In the genomic region with DNA sequence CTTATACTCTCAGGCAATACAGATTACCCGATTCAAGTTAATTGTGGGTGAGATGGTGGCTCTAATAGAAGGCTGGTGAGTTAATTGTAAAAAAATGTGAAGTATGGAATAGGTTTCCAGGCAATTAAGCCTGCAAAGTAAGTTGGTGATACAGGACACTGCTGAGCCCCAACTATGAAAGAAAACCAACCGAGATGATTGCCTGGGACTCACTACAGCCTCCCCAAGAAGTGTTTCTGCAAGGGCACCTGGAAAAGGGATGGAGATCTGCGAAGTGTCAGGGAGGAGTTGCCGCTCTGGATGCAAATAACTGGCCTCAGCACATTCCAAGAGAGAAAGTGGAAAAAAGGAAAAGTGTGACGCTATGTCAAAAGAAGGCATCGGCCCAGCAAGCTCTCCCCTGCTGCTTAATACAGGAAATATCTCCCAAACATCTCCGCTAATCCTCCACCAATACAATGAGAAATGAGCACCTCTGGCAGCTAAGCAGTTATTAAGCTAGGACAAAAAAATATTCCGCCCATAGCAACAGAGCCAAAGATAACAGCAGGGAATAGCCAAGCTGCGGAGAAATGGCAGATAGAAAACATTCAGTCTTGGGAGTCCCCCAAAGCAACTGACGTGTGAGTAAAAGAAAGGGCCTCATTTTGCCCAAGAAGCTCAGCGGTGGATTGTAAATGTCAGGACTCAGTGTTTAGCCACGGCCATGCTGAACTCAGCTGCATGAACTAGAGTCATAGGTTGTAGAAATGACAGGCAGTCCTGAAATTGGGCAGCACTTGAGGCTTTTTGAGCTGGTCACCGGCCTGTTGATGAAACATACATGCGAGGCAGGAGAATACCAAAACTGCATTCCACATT, we compare ENCODE assay signal across 10 cellular contexts.
A peak's percentile ranks its signal among the peaks of the same experiment; 100 is the strongest.
DNase-seq lines count a peak whose midpoint lies in the region; ATAC-seq, FAIRE-seq and TF ChIP-seq lines count a peak whose summit lies in the region.
"Had no signal": no experiment of that assay in that cellular context is flagged by ENCODE, and none has a peak within 500 bp of the region (broad histone marks: within the 10 kb centered on the region; RNA-seq: fewer than 3 reads in every experiment).

No MANE protein-coding gene starts in this region.

- CTCF ChIA-PET in activated CD8-positive, alpha-beta T cell treated with anti-CD3 and anti-CD28 coated beads, Interleukin-2, amount 10 ng/mL, durations not matched to agents 7 days and 5 days (lab: Charles Lee) = no interaction called here

- no peaks in the 10 kb centered on the region for H3K27me3 ChIP-seq in GM23248 (replicated peaks; ENCODE audit: insufficient read depth)
- H3K27me3 ChIP-seq in hepatocyte = no peaks in the 10 kb centered on the region
- peaks cover 0 to 9% (median 0%) of the 10 kb centered on the region in 45 donors for H3K27me3 ChIP-seq in dorsolateral prefrontal cortex

- peaks cover 34% of the 10 kb centered on the region for H3F3A ChIP-seq in GM23248 (ENCODE audit: insufficient read depth)

- H2AFZ ChIP-seq in GM23248 = peak overlapping the region; percentile 47
- H2AFZ ChIP-seq in hepatocyte = no peak overlapping the region

- H3K79me2 ChIP-seq in GM23248 (ENCODE audit: insufficient read depth) (no peaks in the 10 kb centered on the region), hepatocyte (no peaks in the 10 kb centered on the region)

- no peak for TF ChIP-seq POLR2A in GM12892 (IDR thresholded peaks at IDR 0.05; ENCODE audit: low read depth, low read length)

- H3K36me3 Mint-ChIP-seq in activated CD8-positive, alpha-beta T cell treated with anti-CD3 and anti-CD28 coated beads, Interleukin-2, amount 10 ng/mL, durations not matched to agents 7 days and 5 days (ENCODE audit: low read depth) = no peaks in the 10 kb centered on the region

- no peaks in the 10 kb centered on the region for H4K20me1 ChIP-seq in GM23248 (ENCODE audit: insufficient read depth)
- H4K20me1 ChIP-seq in hepatocyte (ENCODE audit: insufficient read depth, poor library complexity, severe bottlenecking) = no peaks in the 10 kb centered on the region

- peaks cover 4% of the 10 kb centered on the region for H3K27me3 Mint-ChIP-seq in activated CD8-positive, alpha-beta T cell treated with anti-CD3 and anti-CD28 coated beads, Interleukin-2, amount 10 ng/mL, durations not matched to agents 7 days and 5 days (ENCODE audit: low read depth)

- POLR2A ChIA-PET in activated CD8-positive, alpha-beta T cell treated with anti-CD3 and anti-CD28 coated beads, Interleukin-2, amount 10 ng/mL, durations not matched to agents 7 days and 5 days (lab: Charles Lee) = no interaction called here

- H3K36me3 ChIP-seq in GM23248 (ENCODE audit: low read depth) = no peaks in the 10 kb centered on the region
- H3K36me3 ChIP-seq in hepatocyte (replicated peaks; ENCODE audit: insufficient read depth, low read depth) = no peaks in the 10 kb centered on the region

- H3K4me3 Mint-ChIP-seq in activated CD8-positive, alpha-beta T cell treated with anti-CD3 and anti-CD28 coated beads, Interleukin-2, amount 10 ng/mL, durations not matched to agents 7 days and 5 days = no peak overlapping the region

- TF ChIP-seq CTCF in hepatocyte (IDR thresholded peaks at IDR 0.05; ENCODE audit: poor library complexity) (no peak), dorsolateral prefrontal cortex (IDR thresholded peaks at IDR 0.05 in 54 of 56, conservative IDR thresholded peaks at IDR 0.05 in 2 of 56; ENCODE audit: low read depth in 1 of 56, partially characterized antibody in 56 of 56) (no peak)

- H3K4me3 ChIP-seq in GM23248 (peak overlapping the region; percentile 54), hepatocyte (no peak overlapping the region), dorsolateral prefrontal cortex (no peak overlapping the region)

- in situ Hi-C loops in GM23248 (cut with MboI) = no loop called here

- DNase-seq in GM23248 = peak; percentile 79
- DNase-seq in astrocyte of the hippocampus (ENCODE audit: low read depth, low spot score) = peak; percentile 85
- no peak for DNase-seq in hepatocyte (ENCODE audit: low spot score)
- DNase-seq in sciatic nerve (ENCODE audit: low spot score) = no peak
- no peak for DNase-seq in head of caudate nucleus
- DNase-seq in activated CD8-positive, alpha-beta T cell treated with anti-CD3 and anti-CD28 coated beads, Interleukin-2, amount 10 ng/mL, durations not matched to agents 7 days and 5 days = no peak
- DNase-seq in GM12892 (ENCODE audit: insufficient read length) = no peak
- DNase-seq in dorsolateral prefrontal cortex = no peak
- DNase-seq: activated T-cell treated with anti-CD3 and anti-CD28 coated beads for 4 hours, NCI-H2171 treated with DMSO at 0.1 percent for 48 hours had no signal

- H3K4me1 ChIP-seq in GM23248 (ENCODE audit: insufficient read depth) (peaks cover 39% of the 10 kb centered on the region), hepatocyte (ENCODE audit: insufficient read depth) (peaks cover 23% of the 10 kb centered on the region)

- H3K4me1 Mint-ChIP-seq in activated CD8-positive, alpha-beta T cell treated with anti-CD3 and anti-CD28 coated beads, Interleukin-2, amount 10 ng/mL, durations not matched to agents 7 days and 5 days (ENCODE audit: low read depth) = no peaks in the 10 kb centered on the region

- H3K9me3 ChIP-seq in GM23248 (ENCODE audit: low read depth) (no peaks in the 10 kb centered on the region), hepatocyte (ENCODE audit: low read depth) (no peaks in the 10 kb centered on the region)

- intact Hi-C loops in sciatic nerve (cut with DNase I) = no loop called here
- intact Hi-C loops in head of caudate nucleus (cut with DNase I) = no loop called here
- intact Hi-C loops in dorsolateral prefrontal cortex (cut with DNase I) = no loop called here

- WGBS in GM23248 (ENCODE audit: low coverage in 1 of 2, low lambda C conversion rate in 2 of 2, missing lambda C conversion rate in 2 of 2), 2 experiments = 5% methylated on average over 14 of the region's 14 CpGs
- WGBS in hepatocyte (ENCODE audit: low lambda C conversion rate, missing lambda C conversion rate) = 46% methylated on average over 14 of the region's 14 CpGs

- peak; percentile 85 for ATAC-seq in sciatic nerve
- ATAC-seq in activated CD8-positive, alpha-beta T cell treated with anti-CD3 and anti-CD28 coated beads, Interleukin-2, amount 10 ng/mL, durations not matched to agents 7 days and 5 days = no peak

- H3K9me2 ChIP-seq in GM23248 (ENCODE audit: insufficient read depth) (no peaks in the 10 kb centered on the region), hepatocyte (replicated peaks; ENCODE audit: insufficient read depth) (no peaks in the 10 kb centered on the region)

- H3K9ac ChIP-seq in GM23248 = peak overlapping the region; percentile 58

- no peak overlapping the region for H3K27ac Mint-ChIP-seq in activated CD8-positive, alpha-beta T cell treated with anti-CD3 and anti-CD28 coated beads, Interleukin-2, amount 10 ng/mL, durations not matched to agents 7 days and 5 days

- H3K27ac ChIP-seq in GM23248 (peak overlapping the region; percentile 82), hepatocyte (peak overlapping the region; percentile 61), dorsolateral prefrontal cortex (peak overlapping the region in 3 of 59 donors; percentile 19 to 44 (median 37))

- peak overlapping the region; percentile 89 for H3K4me2 ChIP-seq in GM23248 (ENCODE audit: unreplicated experiment)
- H3K4me2 ChIP-seq in hepatocyte = peak overlapping the region; percentile 9

- no peak for FAIRE-seq in GM12892 (lab: Jason Lieb, UNC)

- H3K9me3 Mint-ChIP-seq in activated CD8-positive, alpha-beta T cell treated with anti-CD3 and anti-CD28 coated beads, Interleukin-2, amount 10 ng/mL, durations not matched to agents 7 days and 5 days (ENCODE audit: insufficient read depth) = no peaks in the 10 kb centered on the region

Comparison
In these comparisons a context has a peak if more than half of its experiments do, and no peak if none do; other contexts are left out.
1. DNase-seq: peak in GM23248 (single experiment) and astrocyte of the hippocampus (single experiment); none in hepatocyte (single experiment), sciatic nerve (single experiment), head of caudate nucleus (0 of 42), activated CD8-positive, alpha-beta T cell treated with anti-CD3 and anti-CD28 coated beads, Interleukin-2, amount 10 ng/mL, durations not matched to agents 7 days and 5 days (single experiment), GM12892 (single experiment) and dorsolateral prefrontal cortex (0 of 10).